15 cellular contexts compared by ENCODE assay signal in the genomic region with DNA sequence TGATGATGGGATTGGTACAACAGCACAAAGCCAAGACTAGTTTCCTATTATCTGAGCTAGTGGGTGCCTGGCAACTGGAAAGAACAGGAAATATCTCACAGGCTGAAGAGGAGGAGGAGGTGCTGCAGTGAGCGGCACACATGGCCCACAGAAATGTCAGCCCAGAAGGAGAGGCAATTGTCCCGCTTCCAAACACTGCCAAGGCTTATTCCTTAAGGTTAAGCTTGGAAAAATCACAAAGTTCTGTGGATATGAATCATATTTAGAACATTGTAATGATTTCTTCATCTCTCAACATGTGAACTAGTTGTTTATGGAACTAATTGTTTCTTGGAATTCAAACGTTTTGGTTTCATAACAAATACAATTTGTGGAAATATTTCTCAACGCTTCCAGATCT.
A peak's percentile ranks its signal among the peaks of the same experiment; 100 is the strongest.
DNase-seq lines count a peak whose midpoint lies in the region; ATAC-seq and TF ChIP-seq lines count a peak whose summit lies in the region.
"Had no signal": no experiment of that assay in that cellular context is flagged by ENCODE, and none has a peak within 500 bp of the region (broad histone marks: within the 10 kb centered on the region; RNA-seq: fewer than 3 reads in every experiment).

No MANE protein-coding gene starts in this region.

- TF ChIP-seq POLR2A in lower leg skin (IDR thresholded peaks at IDR 0.05) = no peak

- in situ Hi-C loops in G401 (cut with HindIII; ENCODE audit: low sequenced_read_pairs) = no loop called here
- in situ Hi-C loops in GM13976 (cut with MboI; ENCODE audit: low sequenced_read_pairs, unreplicated experiment) = no loop called here

- 18 to 29% methylated on average over 4 of the region's 4 CpGs for WGBS in lower leg skin, 2 donors

- no peak for ATAC-seq in HG03521 (IDR thresholded peaks at IDR 0.05; ENCODE audit: unreplicated experiment)
- ATAC-seq in GM21390 (IDR thresholded peaks at IDR 0.05; ENCODE audit: unreplicated experiment) = no peak
- ATAC-seq: Panc1 had no signal

- no peak for TF ChIP-seq CTCF in lower leg skin (IDR thresholded peaks at IDR 0.05)
- no peak for TF ChIP-seq CTCF in GM13976 (IDR thresholded peaks at IDR 0.05; ENCODE audit: borderline replicate concordance, control extremely low read depth, extremely low read depth, insufficient read depth, missing control alignments)

- DNase-seq in G401 (ENCODE audit: low spot score) (peak; percentile 53), cerebellar cortex (ENCODE audit: low spot score) (peak; percentile 39), lower leg skin (ENCODE audit: low spot score in 2 of 2) (peak; percentile 69 to 87), stromal cell of bone marrow (ENCODE audit: low read depth) (peak; percentile 37), GM13976 (ENCODE audit: low spot score) (no peak), NCI-H446 (lab: John Stamatoyannopoulos, UW) (no peak)
- DNase-seq: activated CD4-positive, alpha-beta T cell treated with anti-CD3 and anti-CD28 coated beads, Interleukin-2, amount 50 U/mL, for 1 hour; CD4-positive, alpha-beta T cell; MM.1S; NCI-H226; stimulated activated CD4-positive, alpha-beta T cell treated with anti-CD3 and anti-CD28 coated beads, Interleukin-4, amount 100 ng/mL, for 24 hours; stimulated activated naive CD4-positive, alpha-beta T cell treated with Interleukin-2 at 50 U/mL for 16 hours had no signal

- intact Hi-C loops in lower leg skin (cut with DNase I; ENCODE audit: low total_unique reads) = no loop called here

- no peak overlapping the region for H3K4me3 ChIP-seq in lower leg skin (ENCODE audit: low read depth, poor library complexity, severe bottlenecking)

Comparison
In these comparisons a context has a peak if more than half of its experiments do, and no peak if none do; other contexts are left out.
1. DNase-seq: peak in G401 (single experiment), cerebellar cortex (single experiment), lower leg skin (2 of 2) and stromal cell of bone marrow (single experiment); none in GM13976 (single experiment) and NCI-H446 (0 of 2).